In genomic region chr3:2301361-2301760, GRCh38 we compare ENCODE assay signal across 32 cellular contexts.
DNase-seq lines count a peak whose midpoint lies in the region; ATAC-seq and TF ChIP-seq lines count a peak whose summit lies in the region.
"Had no signal": no experiment of that assay in that cellular context is flagged by ENCODE, and none has a peak within 500 bp of the region (broad histone marks: within the 10 kb centered on the region; RNA-seq: fewer than 3 reads in every experiment).

No MANE protein-coding gene starts in this region.

- H3K4me3 Mint-ChIP-seq in CD4-positive, alpha-beta memory T cell, result no peak overlapping the region
- H3K4me3 Mint-ChIP-seq: B cell; CD14-positive monocyte; CD4-positive, alpha-beta T cell; CD4-positive, CD25-positive, alpha-beta regulatory T cell; CD8-positive, alpha-beta memory T cell; CD8-positive, alpha-beta T cell had no signal

- intact Hi-C loops in CD4-positive, alpha-beta memory T cell (cut with micrococcal nuclease), result no loop called here

- TF ChIP-seq RAD21 in SK-N-SH (IDR thresholded peaks at IDR 0.05; ENCODE audit: low read length), result peak; percentile 43; the same call in 1 of the 2 replicates

- H3K27ac ChIP-seq in SK-N-SH (ENCODE audit: low read depth in 2 of 2, low read length in 1 of 2), result peak overlapping the region in 1 of 2 experiments; percentile 67; a peak in 2 of 4 replicates
- H3K27ac ChIP-seq in CD4-positive, alpha-beta memory T cell (ENCODE audit: low read depth, low read length), result no peak overlapping the region
- H3K27ac ChIP-seq: 22Rv1; A549; BLaER1; BLaER1 treated with 17β-estradiol and CSF1 and Interleukin-3, amounts not matched to agents 10 nM and 100 nM; C4-2B had no signal

- ATAC-seq in SK-N-SH treated with all-trans-retinoic acid at 6 μM for 48 hours (no peak), esophagus mucosa (no peak)
- ATAC-seq: A549; CD8-positive, alpha-beta T cell had no signal

- POLR2A ChIA-PET in SK-N-SH (lab: Yijun Ruan, JAX), result interaction anchor here (0.6 kb wide), 2 partner anchors 31 to 652 kb away, joined by 3 read pairs; no protein-coding TSS in a partner anchor
- POLR2A ChIA-PET in CD4-positive, alpha-beta memory T cell (lab: Charles Lee; ENCODE audit: partially characterized antibody), result no interaction called here

- no peaks in the 10 kb centered on the region for H3K4me1 Mint-ChIP-seq in CD4-positive, alpha-beta memory T cell
- H3K4me1 Mint-ChIP-seq: B cell; CD14-positive monocyte; CD4-positive, CD25-positive, alpha-beta regulatory T cell; CD8-positive, alpha-beta memory T cell had no signal

- H3K9me3 ChIP-seq in SK-N-SH, result peaks cover 4% of the 10 kb centered on the region; the same call in 1 of the 2 replicates
- no peaks in the 10 kb centered on the region for H3K9me3 ChIP-seq in CD4-positive, alpha-beta memory T cell (ENCODE audit: control insufficient read depth in 1 of 2, low read length in 2 of 2)
- H3K9me3 ChIP-seq: A549; BE2C; BLaER1; BLaER1 treated with 17β-estradiol and CSF1 and Interleukin-3, amounts not matched to agents 10 nM and 100 nM; Caco-2 had no signal

- DNase-seq in SK-N-DZ (ENCODE audit: low spot score) (peak; percentile 36), SK-N-SH (peak; percentile 51), NCI-H446 (lab: John Stamatoyannopoulos, UW) (no peak)
- no peak for DNase-seq in CD4-positive, alpha-beta memory T cell
- DNase-seq: 8988T; ACHN; AML-193; BE2C; C1 segment of cervical spinal cord; Caco-2; Calu3; CD4-positive, alpha-beta T cell; CD4-positive, CD25-positive, alpha-beta regulatory T cell; CD8-positive, alpha-beta T cell; COR-L47; DMS 273 treated with DMSO at 0.1 percent for 48 hours; DMS153; DMS53; DMS79; DMS79 treated with DMSO at 0.1 percent for 48 hours; DND-41; EL had no signal

- TF ChIP-seq CTCF in SK-N-SH (IDR thresholded peaks at IDR 0.05), result no peak

- H3K36me3 ChIP-seq in SK-N-SH (replicated peaks in 1 of 2; ENCODE audit: control insufficient read depth in 1 of 2, insufficient read depth in 2 of 2, low read length in 1 of 2), result no peaks in the 10 kb centered on the region
- H3K36me3 ChIP-seq in CD4-positive, alpha-beta memory T cell (ENCODE audit: insufficient read depth, low read length), result no peaks in the 10 kb centered on the region
- H3K36me3 ChIP-seq: BE2C; BLaER1; BLaER1 treated with 17β-estradiol and CSF1 and Interleukin-3, amounts not matched to agents 10 nM and 100 nM had no signal

- no peak overlapping the region for H3K27ac Mint-ChIP-seq in CD4-positive, alpha-beta memory T cell
- H3K27ac Mint-ChIP-seq: B cell; CD14-positive monocyte; CD4-positive, alpha-beta T cell; CD8-positive, alpha-beta memory T cell; CD8-positive, alpha-beta T cell had no signal

- peaks cover 0 to 3% of the 10 kb centered on the region in 2 experiments; a peak in 2 of 4 replicates for H3K4me1 ChIP-seq in SK-N-SH (ENCODE audit: control insufficient read depth in 1 of 2, insufficient read depth in 2 of 2, low read depth in 1 of 2, low read length in 1 of 2)
- no peaks in the 10 kb centered on the region for H3K4me1 ChIP-seq in CD4-positive, alpha-beta memory T cell (ENCODE audit: insufficient read depth, low read length)
- H3K4me1 ChIP-seq: A549; BE2C; BLaER1; BLaER1 treated with 17β-estradiol and CSF1 and Interleukin-3, amounts not matched to agents 10 nM and 100 nM; Caco-2 had no signal

- H3K9ac ChIP-seq in SK-N-SH, result no peak overlapping the region
- H3K9ac ChIP-seq: BLaER1; BLaER1 treated with 17β-estradiol and CSF1 and Interleukin-3, amounts not matched to agents 10 nM and 100 nM had no signal

- no peaks in the 10 kb centered on the region for H3K79me2 ChIP-seq in SK-N-SH (ENCODE audit: insufficient read depth)

- peaks cover 0 to 7% (median 3%) of the 10 kb centered on the region in 8 donors for H3K9me3 Mint-ChIP-seq in CD4-positive, alpha-beta memory T cell

- 7% methylated on average over 1 of the region's 1 CpG for WGBS in SK-N-SH (ENCODE audit: low lambda C conversion rate)

- TF ChIP-seq EP300 in SK-N-SH (IDR thresholded peaks at IDR 0.05; ENCODE audit: borderline replicate concordance in 1 of 2, low read depth in 1 of 2, low read length in 1 of 2), result peak in 1 of 2 experiments; percentile 75; a peak in 1 of 4 replicates

- H3F3A ChIP-seq in SK-N-SH (replicated peaks; ENCODE audit: insufficient read depth), result no peaks in the 10 kb centered on the region

- H4K20me1 ChIP-seq in SK-N-SH (ENCODE audit: insufficient read depth), result no peaks in the 10 kb centered on the region
- H4K20me1 ChIP-seq: BLaER1; BLaER1 treated with 17β-estradiol and CSF1 and Interleukin-3, amounts not matched to agents 10 nM and 100 nM had no signal

- H3K27me3 Mint-ChIP-seq in CD4-positive, alpha-beta memory T cell, result no peaks in the 10 kb centered on the region
- H3K27me3 Mint-ChIP-seq: B cell; CD4-positive, alpha-beta T cell; CD4-positive, CD25-positive, alpha-beta regulatory T cell had no signal

- H2AFZ ChIP-seq in SK-N-SH (ENCODE audit: low read depth), result no peak overlapping the region

- no peak overlapping the region for H3K4me3 ChIP-seq in SK-N-SH (ENCODE audit: low read depth in 2 of 2, low read length in 1 of 2)
- no peak overlapping the region for H3K4me3 ChIP-seq in CD4-positive, alpha-beta memory T cell (ENCODE audit: low read length in 2 of 2)
- H3K4me3 ChIP-seq: A549; BLaER1; BLaER1 treated with 17β-estradiol and CSF1 and Interleukin-3, amounts not matched to agents 10 nM and 100 nM had no signal

- CTCF ChIA-PET in SK-N-SH (lab: Yijun Ruan, JAX), result interaction anchor here (1.2 to 1.4 kb wide), 2 partner anchors 17 to 621 kb away, joined by 3 read pairs; no protein-coding TSS in a partner anchor
- CTCF ChIA-PET in CD4-positive, alpha-beta memory T cell (lab: Charles Lee; ENCODE audit: partially characterized antibody), result no interaction called here

- H3K27me3 ChIP-seq in SK-N-SH (ENCODE audit: insufficient read depth), result no peaks in the 10 kb centered on the region
- no peaks in the 10 kb centered on the region for H3K27me3 ChIP-seq in CD4-positive, alpha-beta memory T cell (ENCODE audit: insufficient read depth, low read length)
- H3K27me3 ChIP-seq: BE2C; BLaER1; BLaER1 treated with 17β-estradiol and CSF1 and Interleukin-3, amounts not matched to agents 10 nM and 100 nM had no signal

- no peaks in the 10 kb centered on the region for H3K9me2 ChIP-seq in SK-N-SH

- H3K36me3 Mint-ChIP-seq in CD4-positive, alpha-beta memory T cell, result no peaks in the 10 kb centered on the region
- H3K36me3 Mint-ChIP-seq: CD14-positive monocyte; CD4-positive, CD25-positive, alpha-beta regulatory T cell; CD8-positive, alpha-beta memory T cell; CD8-positive, alpha-beta T cell had no signal

- no peak overlapping the region for H3K4me2 ChIP-seq in SK-N-SH
- H3K4me2 ChIP-seq: A549; BLaER1; BLaER1 treated with 17β-estradiol and CSF1 and Interleukin-3, amounts not matched to agents 10 nM and 100 nM had no signal

TF ChIP-seq in SK-N-SH, 30 proteins besides CTCF, POLR2A, EP300 and RAD21 (continues in another document):
- TF ChIP-seq RCOR1 (IDR thresholded peaks at IDR 0.05; ENCODE audit: low read length), result peak; percentile 82; the same call in 1 of the 2 replicates
- TF ChIP-seq GATA2 (CRISPR knock-in tag; IDR thresholded peaks at IDR 0.05), result peak; percentile 66
- TF ChIP-seq PBX3 (IDR thresholded peaks at IDR 0.05), result no peak
- no peak for TF ChIP-seq SIN3A (IDR thresholded peaks at IDR 0.05; ENCODE audit: borderline replicate concordance, low read depth, low read length)
- peak; percentile 30; the same call in 1 of the 2 replicates for TF ChIP-seq FOXJ3 (CRISPR knock-in tag; IDR thresholded peaks at IDR 0.05)

TF ChIP-seq in SK-N-SH treated with all-trans-retinoic acid at 6 μM for 48 hours, 23 proteins besides CTCF, POLR2A, EP300 and RAD21 (continues in another document):
- TF ChIP-seq TCF4 (CRISPR knock-in tag; IDR thresholded peaks at IDR 0.05; ENCODE audit: borderline replicate concordance), result peak; percentile 95
- peak; percentile 49; the same call in 1 of the 2 replicates for TF ChIP-seq TSHZ2 (CRISPR knock-in tag; IDR thresholded peaks at IDR 0.05)
- 0 out of 2 replicates have a peak, but pooled peaks have one; percentile 11 for TF ChIP-seq ISL1 (CRISPR knock-in tag; IDR thresholded peaks at IDR 0.05)
- 0 out of 2 replicates have a peak, but pooled peaks have one; percentile 36 for TF ChIP-seq SNAI2 (CRISPR knock-in tag; IDR thresholded peaks at IDR 0.05)
- TF ChIP-seq PATZ1 (CRISPR knock-in tag; IDR thresholded peaks at IDR 0.05; ENCODE audit: borderline replicate concordance), result no peak

Comparison
In these comparisons a context has a peak if more than half of its experiments do, and no peak if none do; other contexts are left out.
1. DNase-seq: peak in SK-N-DZ (single experiment) and SK-N-SH (single experiment); none in NCI-H446 (0 of 2) and CD4-positive, alpha-beta memory T cell (0 of 5).